In the genomic region with DNA sequence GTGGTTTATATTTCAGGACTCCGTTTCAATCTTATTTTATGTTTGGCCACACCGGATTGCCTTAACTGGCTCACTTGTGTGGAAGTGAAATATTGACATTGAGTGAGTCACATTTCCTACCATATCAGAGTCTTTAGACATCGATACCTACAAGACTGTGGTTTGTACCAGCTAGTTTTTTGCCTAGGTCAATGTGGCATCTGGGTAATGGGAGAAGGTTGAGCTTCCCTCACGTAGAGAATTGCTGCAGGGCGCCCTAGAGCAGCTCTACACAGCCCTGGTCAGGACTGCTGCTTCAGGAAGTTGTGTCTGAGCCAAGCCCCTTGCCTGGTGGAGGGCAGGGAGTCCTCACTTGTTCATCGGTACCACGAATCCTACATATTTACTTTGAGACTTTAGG, we compare ENCODE assay signal across 10 cellular contexts. TPM values are rescaled to one million over a fixed set of nuclear protein-coding genes. Genes with fewer than 3 reads are reported as not detected.
DNase-seq lines count a peak whose midpoint lies in the region; ATAC-seq and TF ChIP-seq lines count a peak whose summit lies in the region.
"Had no signal": no experiment of that assay in that cellular context is flagged by ENCODE, and none has a peak within 500 bp of the region (broad histone marks: within the 10 kb centered on the region; RNA-seq: fewer than 3 reads in every experiment).

No MANE protein-coding gene starts in this region.

- H3K9me2 ChIP-seq in GM23338 (ENCODE audit: insufficient read depth) = no peaks in the 10 kb centered on the region

- H3K4me2 ChIP-seq in GM23338 (peak overlapping the region; percentile 84), mesenchymal stem cell (ENCODE audit: low read length, poor library complexity, severe bottlenecking) (no peak overlapping the region)

- no peak overlapping the region for H3K14ac ChIP-seq in mesenchymal stem cell (ENCODE audit: low read length in 2 of 2)

- H4K20me1 ChIP-seq in GM23338 (replicated peaks; ENCODE audit: insufficient read depth) = no peaks in the 10 kb centered on the region; the same call in 1 of the 2 replicates

- peak overlapping the region; percentile 89 for H3K4me3 Mint-ChIP-seq in GM23338

- H2BK12ac ChIP-seq in mesenchymal stem cell (ENCODE audit: low read length in 2 of 2) = no peak overlapping the region

- H3K9me3 ChIP-seq in mesenchymal stem cell (ENCODE audit: control insufficient read depth, low read length) = no peaks in the 10 kb centered on the region

- H4K8ac ChIP-seq in mesenchymal stem cell (ENCODE audit: low read length) = no peak overlapping the region

- no peak overlapping the region for H3K23ac ChIP-seq in mesenchymal stem cell (ENCODE audit: low read length in 2 of 2)

- H3K36me3 Mint-ChIP-seq in GM23338 (ENCODE audit: low read depth) = peaks cover 12% of the 10 kb centered on the region
- peaks cover 12 to 43% of the 10 kb centered on the region in 2 donors for H3K36me3 Mint-ChIP-seq in activated naive CD4-positive, alpha-beta T cell treated with anti-CD3 and anti-CD28 coated beads, Interleukin-2, amount 50 U/mL, for 72 hours
- H3K36me3 Mint-ChIP-seq: memory B cell had no signal

- H2BK120ac ChIP-seq in mesenchymal stem cell (ENCODE audit: low read depth, low read length) = no peak overlapping the region

- H2AK5ac ChIP-seq in mesenchymal stem cell (ENCODE audit: low read length, severe bottlenecking) = no peak overlapping the region

- H2BK15ac ChIP-seq in mesenchymal stem cell (ENCODE audit: low read depth, poor library complexity, severe bottlenecking) = no peak overlapping the region

- H3K9me3 Mint-ChIP-seq in GM23338 = no peaks in the 10 kb centered on the region; the same call in 2 of the 3 replicates
- no peaks in the 10 kb centered on the region for H3K9me3 Mint-ChIP-seq in activated naive CD4-positive, alpha-beta T cell treated with anti-CD3 and anti-CD28 coated beads, Interleukin-2, amount 50 U/mL, for 72 hours

- H3K27me3 ChIP-seq in GM23338 (ENCODE audit: insufficient read depth) = peaks cover 14% of the 10 kb centered on the region
- peaks cover under 1 to 24% of the 10 kb centered on the region in 2 experiments for H3K27me3 ChIP-seq in mesenchymal stem cell (ENCODE audit: control insufficient read depth in 1 of 2, insufficient read depth in 1 of 2, low read length in 2 of 2)

- TF ChIP-seq CTCF in AG09309 (IDR thresholded peaks at IDR 0.05; ENCODE audit: control insufficient read depth, insufficient read depth, low read depth, low read length, missing control alignments) (no peak), GM23338 (conservative IDR thresholded peaks at IDR 0.05; ENCODE audit: low read depth in 2 of 2) (no peak)

- no peaks in the 10 kb centered on the region for H3K79me1 ChIP-seq in mesenchymal stem cell (replicated peaks; ENCODE audit: low read length, poor library complexity, severe bottlenecking)

- H3K27me3 Mint-ChIP-seq in GM23338 (ENCODE audit: insufficient read depth, low read depth, poor library complexity) = peaks cover 16% of the 10 kb centered on the region

- H3K18ac ChIP-seq in mesenchymal stem cell (ENCODE audit: low read depth in 1 of 2, low read length in 2 of 2) = no peak overlapping the region

- H3K36me3 ChIP-seq in GM23338 (ENCODE audit: insufficient read depth) (no peaks in the 10 kb centered on the region; the same call in 1 of the 2 replicates), mesenchymal stem cell (ENCODE audit: control insufficient read depth in 1 of 2, insufficient read depth in 2 of 2, low read depth in 1 of 2, low read length in 2 of 2) (no peaks in the 10 kb centered on the region)

- 0 out of 2 replicates have a peak, but pooled peaks cover 6% of the 10 kb centered on the region for H3F3A ChIP-seq in GM23338 (replicated peaks; ENCODE audit: low read depth)

- H3K4me1 Mint-ChIP-seq in GM23338 = peaks cover 37% of the 10 kb centered on the region

- no peak overlapping the region for H4K91ac ChIP-seq in mesenchymal stem cell (ENCODE audit: low read length)

- H3K4me3 ChIP-seq in AG09309 (ENCODE audit: control insufficient read depth, low read depth, low read length) (peak overlapping the region; percentile 95), GM23338 (peak overlapping the region; percentile 91), mesenchymal stem cell (ENCODE audit: insufficient read depth in 1 of 2, low read depth in 1 of 2, low read length in 2 of 2) (peak overlapping the region in 1 of 2 experiments; percentile 91)

- peak overlapping the region; percentile 89 for H2AFZ ChIP-seq in GM23338
- H2AFZ ChIP-seq in mesenchymal stem cell (ENCODE audit: low read depth, low read length) = no peak overlapping the region

- peaks cover 27% of the 10 kb centered on the region for H3K79me2 ChIP-seq in GM23338 (replicated peaks; ENCODE audit: insufficient read depth)

- peak overlapping the region; percentile 84 for H3K9ac ChIP-seq in mesenchymal stem cell (ENCODE audit: low read length)

- ATAC-seq in GM23338 (no peak), left lobe of liver (no peak), HG03378 (IDR thresholded peaks at IDR 0.05; ENCODE audit: unreplicated experiment) (no peak), GM21737 (IDR thresholded peaks at IDR 0.05; ENCODE audit: unreplicated experiment) (no peak), GM18520 (IDR thresholded peaks at IDR 0.05; ENCODE audit: unreplicated experiment) (no peak)
- peak; percentile 46 to 67 for ATAC-seq in activated naive CD4-positive, alpha-beta T cell treated with anti-CD3 and anti-CD28 coated beads, Interleukin-2, amount 50 U/mL, for 72 hours

- 68% methylated on average over 5 of the region's 7 CpGs for WGBS in mesenchymal stem cell

- H3K27ac ChIP-seq in GM23338 (ENCODE audit: low read depth) (no peak overlapping the region), mesenchymal stem cell (ENCODE audit: low read length, poor library complexity, severe bottlenecking) (no peak overlapping the region)
- H3K27ac ChIP-seq: RWPE1 had no signal

- no peak overlapping the region for H3K4ac ChIP-seq in mesenchymal stem cell (ENCODE audit: low read depth in 1 of 2, low read length in 2 of 2)

- DNase-seq in AG09309 (ENCODE audit: low read depth) (no peak), GM23338 (ENCODE audit: low spot score) (no peak), mesenchymal stem cell (no peak), left lobe of liver (ENCODE audit: low spot score) (no peak)
- no peak for DNase-seq in activated naive CD4-positive, alpha-beta T cell treated with anti-CD3 and anti-CD28 coated beads, Interleukin-2, amount 50 U/mL, for 72 hours (ENCODE audit: low spot score in 2 of 2)

- no peak overlapping the region for H3K27ac Mint-ChIP-seq in GM23338
- H3K27ac Mint-ChIP-seq in activated naive CD4-positive, alpha-beta T cell treated with anti-CD3 and anti-CD28 coated beads, Interleukin-2, amount 50 U/mL, for 72 hours = peak overlapping the region; percentile 85 to 89
- H3K27ac Mint-ChIP-seq: memory B cell had no signal

- peaks cover 33% of the 10 kb centered on the region for H3K4me1 ChIP-seq in GM23338 (ENCODE audit: insufficient read depth)
- peaks cover 15% of the 10 kb centered on the region for H3K4me1 ChIP-seq in mesenchymal stem cell (ENCODE audit: control insufficient read depth, insufficient read depth, low read depth, low read length)

- no peak overlapping the region for H2BK5ac ChIP-seq in mesenchymal stem cell (ENCODE audit: low read depth, low read length, poor library complexity, severe bottlenecking)

TF ChIP-seq in GM23338, 12 proteins besides CTCF, POLR2A, EP300 and RAD21 (continues in another document):
- TF ChIP-seq ZNF331 (CRISPR knock-in tag; IDR thresholded peaks at IDR 0.05; ENCODE audit: low read depth) = no peak
- TF ChIP-seq POLR2AphosphoS5 (IDR thresholded peaks at IDR 0.05; ENCODE audit: low read depth) = no peak
- no peak for TF ChIP-seq STAT1 (IDR thresholded peaks at IDR 0.05; ENCODE audit: unreplicated experiment)
- TF ChIP-seq, protein P1, sequence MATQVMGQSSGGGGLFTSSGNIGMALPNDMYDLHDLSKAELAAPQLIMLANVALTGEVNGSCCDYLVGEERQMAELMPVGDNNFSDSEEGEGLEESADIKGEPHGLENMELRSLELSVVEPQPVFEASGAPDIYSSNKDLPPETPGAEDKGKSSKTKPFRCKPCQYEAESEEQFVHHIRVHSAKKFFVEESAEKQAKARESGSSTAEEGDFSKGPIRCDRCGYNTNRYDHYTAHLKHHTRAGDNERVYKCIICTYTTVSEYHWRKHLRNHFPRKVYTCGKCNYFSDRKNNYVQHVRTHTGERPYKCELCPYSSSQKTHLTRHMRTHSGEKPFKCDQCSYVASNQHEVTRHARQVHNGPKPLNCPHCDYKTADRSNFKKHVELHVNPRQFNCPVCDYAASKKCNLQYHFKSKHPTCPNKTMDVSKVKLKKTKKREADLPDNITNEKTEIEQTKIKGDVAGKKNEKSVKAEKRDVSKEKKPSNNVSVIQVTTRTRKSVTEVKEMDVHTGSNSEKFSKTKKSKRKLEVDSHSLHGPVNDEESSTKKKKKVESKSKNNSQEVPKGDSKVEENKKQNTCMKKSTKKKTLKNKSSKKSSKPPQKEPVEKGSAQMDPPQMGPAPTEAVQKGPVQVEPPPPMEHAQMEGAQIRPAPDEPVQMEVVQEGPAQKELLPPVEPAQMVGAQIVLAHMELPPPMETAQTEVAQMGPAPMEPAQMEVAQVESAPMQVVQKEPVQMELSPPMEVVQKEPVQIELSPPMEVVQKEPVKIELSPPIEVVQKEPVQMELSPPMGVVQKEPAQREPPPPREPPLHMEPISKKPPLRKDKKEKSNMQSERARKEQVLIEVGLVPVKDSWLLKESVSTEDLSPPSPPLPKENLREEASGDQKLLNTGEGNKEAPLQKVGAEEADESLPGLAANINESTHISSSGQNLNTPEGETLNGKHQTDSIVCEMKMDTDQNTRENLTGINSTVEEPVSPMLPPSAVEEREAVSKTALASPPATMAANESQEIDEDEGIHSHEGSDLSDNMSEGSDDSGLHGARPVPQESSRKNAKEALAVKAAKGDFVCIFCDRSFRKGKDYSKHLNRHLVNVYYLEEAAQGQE (IDR thresholded peaks at IDR 0.05; ENCODE audit: unreplicated experiment) = no peak
- no peak for TF ChIP-seq JUNB (IDR thresholded peaks at IDR 0.05; ENCODE audit: unreplicated experiment)
- TF ChIP-seq EZH2 (IDR thresholded peaks at IDR 0.05; ENCODE audit: low read depth, unreplicated experiment) = no peak
- TF ChIP-seq NANOG (IDR thresholded peaks at IDR 0.05; ENCODE audit: borderline replicate concordance) = no peak
- TF ChIP-seq EZH2phosphoT487 (IDR thresholded peaks at IDR 0.05; ENCODE audit: unreplicated experiment) = no peak

RNA-seq across cellular contexts. Expression of gene GRAMD1B, which starts 1.6 kb away (rescaled TPM):
- 20.0 and 24.3 TPM in 2 replicates for total RNA-seq in GM23338 (2014; rRNA removed; shearing (Covaris generic))
- polyA plus RNA-seq in GM23338 (2016; fragmentation: Nextera tagmentation; extraction: Ambion mirVana) = 3.7 and 4.6 TPM in 2 replicates
- total RNA-seq in activated naive CD4-positive, alpha-beta T cell treated with anti-CD3 and anti-CD28 coated beads, Interleukin-2, amount 50 U/mL, for 72 hours = 10 to 100 TPM; 36.7 to 66.2 TPM
- polyA plus RNA-seq in mesenchymal stem cell (2013, experiment 1 of 2) = 1.1 TPM
- polyA plus RNA-seq in mesenchymal stem cell (2013, experiment 2 of 2) = 0.97 TPM
- total RNA-seq in left lobe of liver = 1.4 TPM

Comparison
In these comparisons a context has a peak if more than half of its experiments do, and no peak if none do; other contexts are left out.
1. ATAC-seq: peak in activated naive CD4-positive, alpha-beta T cell treated with anti-CD3 and anti-CD28 coated beads, Interleukin-2, amount 50 U/mL, for 72 hours (2 of 2); none in GM23338 (single experiment), left lobe of liver (single experiment), HG03378 (single experiment), GM21737 (single experiment) and GM18520 (single experiment).